Comparison of ENCODE assay signal across 20 cellular contexts in the genomic region with DNA sequence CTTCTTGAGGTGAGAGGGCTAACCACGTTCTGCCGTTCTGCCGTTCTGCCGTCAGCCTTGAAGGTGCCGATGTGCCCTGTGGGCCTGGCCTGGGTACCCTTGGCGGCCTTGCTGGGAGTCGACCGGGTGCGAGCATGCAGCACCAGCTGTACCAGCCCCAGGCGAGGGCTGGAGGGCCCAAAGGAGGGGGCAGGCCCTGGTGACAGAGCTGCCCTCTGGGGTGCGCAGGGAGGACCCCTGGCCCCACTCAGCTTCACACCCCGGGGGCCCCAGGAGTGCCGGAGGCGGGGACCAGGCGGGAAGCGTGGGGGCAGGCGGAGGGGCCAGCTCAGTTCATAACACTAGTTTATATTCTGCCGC. TPM values are rescaled to one million over a fixed set of nuclear protein-coding genes. Genes with fewer than 3 reads are reported as not detected.
A peak's percentile ranks its signal among the peaks of the same experiment; 100 is the strongest.
DNase-seq lines count a peak whose midpoint lies in the region; ATAC-seq, FAIRE-seq and TF ChIP-seq lines count a peak whose summit lies in the region.
"Had no signal": no experiment of that assay in that cellular context is flagged by ENCODE, and none has a peak within 500 bp of the region (broad histone marks: within the 10 kb centered on the region; RNA-seq: fewer than 3 reads in every experiment).

No MANE protein-coding gene starts in this region.

- peak overlapping the region; percentile 81 for H3K27ac Mint-ChIP-seq in progenitor cell of endocrine pancreas
- no peak overlapping the region for H3K27ac Mint-ChIP-seq in activated CD8-positive, alpha-beta T cell treated with anti-CD3 and anti-CD28 coated beads, Interleukin-2, amount 10 ng/mL, durations not matched to agents 7 days and 5 days
- H3K27ac Mint-ChIP-seq: CD4-positive, CD25-positive, alpha-beta regulatory T cell had no signal

- no peaks in the 10 kb centered on the region for H3K27me3 Mint-ChIP-seq in progenitor cell of endocrine pancreas
- H3K27me3 Mint-ChIP-seq in activated CD8-positive, alpha-beta T cell treated with anti-CD3 and anti-CD28 coated beads, Interleukin-2, amount 10 ng/mL, durations not matched to agents 7 days and 5 days (ENCODE audit: low read depth), result no peaks in the 10 kb centered on the region
- H3K27me3 Mint-ChIP-seq: CD4-positive, CD25-positive, alpha-beta regulatory T cell had no signal

- H3K27me3 ChIP-seq in BE2C (no peaks in the 10 kb centered on the region), left ventricle myocardium inferior (ENCODE audit: low read depth) (no peaks in the 10 kb centered on the region)

- H3K4me3 Mint-ChIP-seq in progenitor cell of endocrine pancreas (ENCODE audit: low read depth), result no peak overlapping the region
- no peak overlapping the region for H3K4me3 Mint-ChIP-seq in activated CD8-positive, alpha-beta T cell treated with anti-CD3 and anti-CD28 coated beads, Interleukin-2, amount 10 ng/mL, durations not matched to agents 7 days and 5 days

- CTCF ChIA-PET in HEK293 (lab: Yijun Ruan, JAX), result no interaction called here
- CTCF ChIA-PET in activated CD8-positive, alpha-beta T cell treated with anti-CD3 and anti-CD28 coated beads, Interleukin-2, amount 10 ng/mL, durations not matched to agents 7 days and 5 days (lab: Charles Lee), result no interaction called here

- H3K4me1 ChIP-seq in BE2C, result no peaks in the 10 kb centered on the region
- H3K4me1 ChIP-seq in HEK293 (ENCODE audit: control insufficient read depth, insufficient read depth, low read length), result no peaks in the 10 kb centered on the region
- H3K4me1 ChIP-seq in left ventricle myocardium inferior, result no peaks in the 10 kb centered on the region
- H3K4me1 ChIP-seq: Caco-2 had no signal

- intact Hi-C loops in left ventricle myocardium inferior (cut with micrococcal nuclease), result no loop called here

- H3K36me3 ChIP-seq in BE2C (peaks cover 2% of the 10 kb centered on the region; the same call in 1 of the 2 replicates), HEK293 (ENCODE audit: control insufficient read depth in 2 of 2, insufficient read depth in 1 of 2, low read length in 2 of 2) (peaks cover 0 to 55% of the 10 kb centered on the region in 2 experiments; a peak in 1 of 3 replicates), left ventricle myocardium inferior (peaks cover 36% of the 10 kb centered on the region)

- H3K4me3 ChIP-seq in BE2C (ENCODE audit: low read depth, low read length) (no peak overlapping the region), HEK293 (ENCODE audit: low read depth, low read length) (no peak overlapping the region), left ventricle myocardium inferior (no peak overlapping the region)
- H3K4me3 ChIP-seq: GM23248 had no signal

- H3K27ac ChIP-seq in HEK293 (ENCODE audit: extremely low read depth, low read depth, low read length), result no peak overlapping the region
- H3K27ac ChIP-seq in left ventricle myocardium inferior (replicated peaks), result no peak overlapping the region
- H3K27ac ChIP-seq: GM23248 had no signal

- H3K9me3 ChIP-seq in BE2C (no peaks in the 10 kb centered on the region), HEK293 (ENCODE audit: control insufficient read depth, insufficient read depth, low read depth, low read length) (no peaks in the 10 kb centered on the region), left ventricle myocardium inferior (replicated peaks) (no peaks in the 10 kb centered on the region)
- H3K9me3 ChIP-seq: Caco-2 had no signal

- FAIRE-seq in GM12892 (lab: Jason Lieb, UNC), result no peak

- H3K9me3 Mint-ChIP-seq in progenitor cell of endocrine pancreas (ENCODE audit: low read depth), result peaks cover 6% of the 10 kb centered on the region
- H3K9me3 Mint-ChIP-seq in activated CD8-positive, alpha-beta T cell treated with anti-CD3 and anti-CD28 coated beads, Interleukin-2, amount 10 ng/mL, durations not matched to agents 7 days and 5 days (ENCODE audit: insufficient read depth), result no peaks in the 10 kb centered on the region

- TF ChIP-seq POLR2A in GM12892 (IDR thresholded peaks at IDR 0.05; ENCODE audit: low read depth, low read length), result no peak

- DNase-seq in BE2C (peak; percentile 7), left ventricle myocardium inferior (peak; percentile 7), progenitor cell of endocrine pancreas (ENCODE audit: low spot score, unreplicated experiment) (no peak), GM12892 (ENCODE audit: insufficient read length) (no peak)
- no peak for DNase-seq in activated CD8-positive, alpha-beta T cell treated with anti-CD3 and anti-CD28 coated beads, Interleukin-2, amount 10 ng/mL, durations not matched to agents 7 days and 5 days
- DNase-seq: ACHN; AML-193; CD4-positive, CD25-positive, alpha-beta regulatory T cell; DMS153; GM23248; KG1; NCI-H1417 treated with DMSO at 0.1 percent for 48 hours; NCI-H2029; NCI-H2171; NCI-H446; NK-92 treated with Interleukin-12 subunit alpha and Interleukin-12 subunit beta, amount 100 ng/mL, for 24 hours had no signal

- peaks cover 26% of the 10 kb centered on the region for H3K36me3 Mint-ChIP-seq in progenitor cell of endocrine pancreas (ENCODE audit: insufficient read depth)
- no peaks in the 10 kb centered on the region for H3K36me3 Mint-ChIP-seq in activated CD8-positive, alpha-beta T cell treated with anti-CD3 and anti-CD28 coated beads, Interleukin-2, amount 10 ng/mL, durations not matched to agents 7 days and 5 days (ENCODE audit: low read depth)

- POLR2A ChIA-PET in HEK293 (lab: Yijun Ruan, JAX), result no interaction called here
- POLR2A ChIA-PET in activated CD8-positive, alpha-beta T cell treated with anti-CD3 and anti-CD28 coated beads, Interleukin-2, amount 10 ng/mL, durations not matched to agents 7 days and 5 days (lab: Charles Lee), result no interaction called here

- no peak for ATAC-seq in HG03460 (IDR thresholded peaks at IDR 0.05; ENCODE audit: unreplicated experiment)
- ATAC-seq in activated CD8-positive, alpha-beta T cell treated with anti-CD3 and anti-CD28 coated beads, Interleukin-2, amount 10 ng/mL, durations not matched to agents 7 days and 5 days, result no peak

- TF ChIP-seq CTCF in BE2C (IDR thresholded peaks at IDR 0.05; ENCODE audit: low read depth, low read length) (no peak), HEK293 (tag by site-specific recombination; IDR thresholded peaks at IDR 0.05) (no peak), left ventricle myocardium inferior (IDR thresholded peaks at IDR 0.05; ENCODE audit: borderline replicate concordance) (no peak), progenitor cell of endocrine pancreas (IDR thresholded peaks at IDR 0.05; ENCODE audit: unreplicated experiment) (no peak)

- H3K4me1 Mint-ChIP-seq in progenitor cell of endocrine pancreas (ENCODE audit: low read depth), result peaks cover 14% of the 10 kb centered on the region
- no peaks in the 10 kb centered on the region for H3K4me1 Mint-ChIP-seq in activated CD8-positive, alpha-beta T cell treated with anti-CD3 and anti-CD28 coated beads, Interleukin-2, amount 10 ng/mL, durations not matched to agents 7 days and 5 days (ENCODE audit: low read depth)
- H3K4me1 Mint-ChIP-seq: CD4-positive, CD25-positive, alpha-beta regulatory T cell had no signal

TF ChIP-seq in HEK293, 187 proteins besides CTCF, POLR2A, EP300 and RAD21:
- TF ChIP-seq ZNF514 (tag by site-specific recombination; IDR thresholded peaks at IDR 0.05) (no peak), ZIC2 (tag by site-specific recombination; IDR thresholded peaks at IDR 0.05) (0 out of 2 replicates have a peak, but pooled peaks have one; percentile 5), ZNF670 (tag by site-specific recombination; IDR thresholded peaks at IDR 0.05; ENCODE audit: low read depth) (no peak)
TF ChIP-seq in HEK293: peak in this region for 1.

RNA-seq across cellular contexts. Expression of a gene that starts 22.1 kb away (rescaled TPM):
- polyA plus RNA-seq in BE2C (2012; ENCODE audit: insufficient read depth, insufficient read length, low read depth), result 32.7 TPM
- total RNA-seq in left ventricle myocardium inferior (5.9 TPM), progenitor cell of endocrine pancreas (32.5 and 39.5 TPM in 2 replicates)
- 12.7 TPM for polyA plus RNA-seq in GM12892 (2012; ENCODE audit: missing spikeins)
- 10 to 100 TPM; 16.7 to 17.0 TPM for total RNA-seq in activated CD8-positive, alpha-beta T cell treated with anti-CD3 and anti-CD28 coated beads, Interleukin-2, amount 10 ng/mL, durations not matched to agents 7 days and 5 days

RNA-seq across cellular contexts. Expression of a gene that starts 37.2 kb away (rescaled TPM):
- polyA plus RNA-seq in BE2C (2012; ENCODE audit: insufficient read depth, insufficient read length, low read depth), result not detected
- total RNA-seq in left ventricle myocardium inferior, result not detected
- total RNA-seq in progenitor cell of endocrine pancreas, result not detected in 2 replicates
- not detected for polyA plus RNA-seq in GM12892 (2012; ENCODE audit: missing spikeins)
- not detected for total RNA-seq in activated CD8-positive, alpha-beta T cell treated with anti-CD3 and anti-CD28 coated beads, Interleukin-2, amount 10 ng/mL, durations not matched to agents 7 days and 5 days
- total RNA-seq: Caco-2; CD4-positive, CD25-positive, alpha-beta regulatory T cell; GM23248; OCI-LY7 had no signal
- polyA plus RNA-seq: CD4-positive, CD25-positive, alpha-beta regulatory T cell; GM23248 had no signal

Comparison
In these comparisons a context has a peak if more than half of its experiments do, and no peak if none do; other contexts are left out.
1. DNase-seq: peak in BE2C (single experiment) and left ventricle myocardium inferior (single experiment); none in progenitor cell of endocrine pancreas (single experiment), GM12892 (single experiment) and activated CD8-positive, alpha-beta T cell treated with anti-CD3 and anti-CD28 coated beads, Interleukin-2, amount 10 ng/mL, durations not matched to agents 7 days and 5 days (single experiment).